15 cellular contexts compared by ENCODE assay signal in genomic region chr11:111528557-111528956, GRCh38. TPM values are rescaled to one million over a fixed set of nuclear protein-coding genes. Genes with fewer than 3 reads are reported as not detected.
A peak's percentile ranks its signal among the peaks of the same experiment; 100 is the strongest.
DNase-seq lines count a peak whose midpoint lies in the region; ATAC-seq and TF ChIP-seq lines count a peak whose summit lies in the region.
"Had no signal": no experiment of that assay in that cellular context is flagged by ENCODE, and none has a peak within 500 bp of the region (broad histone marks: within the 10 kb centered on the region; RNA-seq: fewer than 3 reads in every experiment).

No MANE protein-coding gene starts in this region.

- H3F3A ChIP-seq in smooth muscle cell (ENCODE audit: low read depth), result peaks cover 21% of the 10 kb centered on the region

- no peak overlapping the region for H3K9ac ChIP-seq in smooth muscle cell (ENCODE audit: low read depth)

- TF ChIP-seq CTCF in smooth muscle cell (IDR thresholded peaks at IDR 0.05; ENCODE audit: borderline replicate concordance, insufficient read depth, poor library complexity, severe bottlenecking), result no peak

- no peaks in the 10 kb centered on the region for H3K36me3 ChIP-seq in smooth muscle cell (ENCODE audit: low read depth)
- H3K36me3 ChIP-seq: lower lobe of right lung had no signal

- intact Hi-C loops in activated naive CD4-positive, alpha-beta T cell treated with anti-CD3 and anti-CD28 coated beads for 36 hours (cut with micrococcal nuclease), result loop anchor here (1.0 to 2.0 kb wide), 3 partner anchors 74 to 410 kb away; no protein-coding TSS in a partner anchor
- intact Hi-C loops in sciatic nerve (cut with DNase I), result no loop called here

- CTCF ChIA-PET in activated naive CD4-positive, alpha-beta T cell treated with anti-CD3 and anti-CD28 coated beads for 36 hours (lab: Charles Lee), result interaction anchor here (1.0 kb wide), 1 partner anchor 74 kb away, joined by 4 read pairs; no protein-coding TSS in a partner anchor

- H3K79me2 ChIP-seq in smooth muscle cell (ENCODE audit: low read depth), result no peaks in the 10 kb centered on the region

- no peaks in the 10 kb centered on the region for H4K20me1 ChIP-seq in smooth muscle cell (ENCODE audit: low read depth)

- 60% methylated on average over 1 of the region's 1 CpG for WGBS in smooth muscle cell (ENCODE audit: low lambda C conversion rate)

- H3K27ac Mint-ChIP-seq in activated naive CD4-positive, alpha-beta T cell treated with anti-CD3 and anti-CD28 coated beads for 36 hours, result peak overlapping the region; percentile 84
- peak overlapping the region; percentile 94 for H3K27ac Mint-ChIP-seq in activated naive CD8-positive, alpha-beta T cell treated with anti-CD3 and anti-CD28 coated beads, Interleukin-2, amount 10 ng/mL, durations not matched to agents 7 days and 5 days

- no peak overlapping the region for H3K4me3 ChIP-seq in smooth muscle cell
- H3K4me3 ChIP-seq: lower lobe of right lung had no signal

- peak; percentile 48 for ATAC-seq in activated naive CD8-positive, alpha-beta T cell treated with anti-CD3 and anti-CD28 coated beads, Interleukin-2, amount 10 ng/mL, durations not matched to agents 7 days and 5 days (ENCODE audit: low read depth)
- no peak for ATAC-seq in sciatic nerve
- ATAC-seq in GM21576 (IDR thresholded peaks at IDR 0.05; ENCODE audit: unreplicated experiment), result no peak
- no peak for ATAC-seq in HG03520 (IDR thresholded peaks at IDR 0.05; ENCODE audit: unreplicated experiment)
- ATAC-seq: lower lobe of right lung had no signal

- no peaks in the 10 kb centered on the region for H3K36me3 Mint-ChIP-seq in activated naive CD4-positive, alpha-beta T cell treated with anti-CD3 and anti-CD28 coated beads for 36 hours (ENCODE audit: low read depth)
- H3K36me3 Mint-ChIP-seq in activated naive CD8-positive, alpha-beta T cell treated with anti-CD3 and anti-CD28 coated beads, Interleukin-2, amount 10 ng/mL, durations not matched to agents 7 days and 5 days, result peaks cover 4% of the 10 kb centered on the region
- H3K36me3 Mint-ChIP-seq: CD8-positive, alpha-beta memory T cell had no signal

- no peak overlapping the region for H3K4me3 Mint-ChIP-seq in activated naive CD4-positive, alpha-beta T cell treated with anti-CD3 and anti-CD28 coated beads for 36 hours
- H3K4me3 Mint-ChIP-seq in activated naive CD8-positive, alpha-beta T cell treated with anti-CD3 and anti-CD28 coated beads, Interleukin-2, amount 10 ng/mL, durations not matched to agents 7 days and 5 days, result peak overlapping the region; percentile 58
- H3K4me3 Mint-ChIP-seq: CD8-positive, alpha-beta memory T cell had no signal

- peaks cover 27% of the 10 kb centered on the region for H3K4me1 ChIP-seq in smooth muscle cell (ENCODE audit: low read depth)
- H3K4me1 ChIP-seq: lower lobe of right lung had no signal

- POLR2A ChIA-PET in activated naive CD8-positive, alpha-beta T cell treated with anti-CD3 and anti-CD28 coated beads, Interleukin-2, amount 10 ng/mL, durations not matched to agents 7 days and 5 days (lab: Charles Lee), result interaction anchor here (1.0 kb wide), 1 partner anchor 10 kb away, joined by 5 read pairs; no protein-coding TSS in a partner anchor

- no peak overlapping the region for H3K4me2 ChIP-seq in smooth muscle cell

- DNase-seq in activated naive CD4-positive, alpha-beta T cell treated with anti-CD3 and anti-CD28 coated beads for 36 hours, result peak; percentile 65
- no peak for DNase-seq in activated naive CD4-positive, alpha-beta T cell (lab: John Stamatoyannopoulos, UW)
- DNase-seq in NCI-H226 (peak; percentile 44), smooth muscle cell (lab: John Stamatoyannopoulos, UW; ENCODE audit: unreplicated experiment) (no peak), sciatic nerve (ENCODE audit: low spot score) (no peak)
- no peak for DNase-seq in activated naive CD8-positive, alpha-beta T cell treated with anti-CD3 and anti-CD28 coated beads, Interleukin-2, amount 10 ng/mL, durations not matched to agents 7 days and 5 days
- DNase-seq: cerebellar nuclear complex, lower lobe of right lung, NCI-H1417 treated with DMSO at 0.1 percent for 48 hours, SHP77 treated with DMSO at 0.1 percent for 48 hours had no signal

- H3K4me1 Mint-ChIP-seq in activated naive CD4-positive, alpha-beta T cell treated with anti-CD3 and anti-CD28 coated beads for 36 hours (ENCODE audit: low read depth), result peaks cover 71% of the 10 kb centered on the region
- peaks cover 56% of the 10 kb centered on the region for H3K4me1 Mint-ChIP-seq in activated naive CD8-positive, alpha-beta T cell treated with anti-CD3 and anti-CD28 coated beads, Interleukin-2, amount 10 ng/mL, durations not matched to agents 7 days and 5 days

- H3K9me3 ChIP-seq in smooth muscle cell (replicated peaks; ENCODE audit: low read depth), result no peaks in the 10 kb centered on the region
- H3K9me3 ChIP-seq: lower lobe of right lung had no signal

- H3K27me3 ChIP-seq in smooth muscle cell (ENCODE audit: low read depth), result no peaks in the 10 kb centered on the region

- H3K9me3 Mint-ChIP-seq in activated naive CD4-positive, alpha-beta T cell treated with anti-CD3 and anti-CD28 coated beads for 36 hours, result no peaks in the 10 kb centered on the region
- H3K9me3 Mint-ChIP-seq in activated naive CD8-positive, alpha-beta T cell treated with anti-CD3 and anti-CD28 coated beads, Interleukin-2, amount 10 ng/mL, durations not matched to agents 7 days and 5 days, result no peaks in the 10 kb centered on the region
- H3K9me3 Mint-ChIP-seq: CD8-positive, alpha-beta memory T cell had no signal

- peaks cover 3% of the 10 kb centered on the region for H3K27me3 Mint-ChIP-seq in activated naive CD4-positive, alpha-beta T cell treated with anti-CD3 and anti-CD28 coated beads for 36 hours (ENCODE audit: low read depth)
- no peaks in the 10 kb centered on the region for H3K27me3 Mint-ChIP-seq in activated naive CD8-positive, alpha-beta T cell treated with anti-CD3 and anti-CD28 coated beads, Interleukin-2, amount 10 ng/mL, durations not matched to agents 7 days and 5 days

- peak overlapping the region; percentile 95 for H3K27ac ChIP-seq in smooth muscle cell (ENCODE audit: low read depth)
- H3K27ac ChIP-seq: lower lobe of right lung had no signal

- no peak overlapping the region for H2AFZ ChIP-seq in smooth muscle cell (ENCODE audit: low read depth)

RNA-seq across cellular contexts. Expression of gene LAYN, which starts 12.0 kb away (rescaled TPM):
- total RNA-seq in activated naive CD4-positive, alpha-beta T cell treated with anti-CD3 and anti-CD28 coated beads for 36 hours, result 1 to 10 TPM; 3.5 to 4.1 TPM
- 10 to 100 TPM; 24.0 to 27.0 TPM for total RNA-seq in activated naive CD8-positive, alpha-beta T cell treated with anti-CD3 and anti-CD28 coated beads, Interleukin-2, amount 10 ng/mL, durations not matched to agents 7 days and 5 days
- 61.0 and 67.4 TPM in 2 replicates for total RNA-seq in smooth muscle cell
- polyA plus RNA-seq in smooth muscle cell, result 52.6 and 64.5 TPM in 2 replicates
- 11.0 TPM for total RNA-seq in sciatic nerve

RNA-seq across cellular contexts. Expression of gene HOATZ, which starts 14.0 kb away (rescaled TPM):
- total RNA-seq in activated naive CD4-positive, alpha-beta T cell treated with anti-CD3 and anti-CD28 coated beads for 36 hours, result not detected
- total RNA-seq in activated naive CD8-positive, alpha-beta T cell treated with anti-CD3 and anti-CD28 coated beads, Interleukin-2, amount 10 ng/mL, durations not matched to agents 7 days and 5 days, result not detected
- total RNA-seq in smooth muscle cell (0.85 TPM in 1 of 2 replicates, not detected in the other), sciatic nerve (not detected)
- 1.2 and 1.5 TPM in 2 replicates for polyA plus RNA-seq in smooth muscle cell
- total RNA-seq: activated CD8-positive, alpha-beta memory T cell treated with anti-CD3 and anti-CD28 coated beads for 36 hours; CD8-positive, alpha-beta memory T cell; glomerular endothelial cell had no signal
- polyA plus RNA-seq: CD8-positive, alpha-beta memory T cell had no signal

RNA-seq across cellular contexts. Expression of gene BTG4, which starts 16.4 kb away (rescaled TPM):
- total RNA-seq in activated naive CD4-positive, alpha-beta T cell treated with anti-CD3 and anti-CD28 coated beads for 36 hours, result not detected
- under 1 TPM in 1 of 2 experiments, not detected in 1; 0.31 TPM for total RNA-seq in activated naive CD8-positive, alpha-beta T cell treated with anti-CD3 and anti-CD28 coated beads, Interleukin-2, amount 10 ng/mL, durations not matched to agents 7 days and 5 days
- total RNA-seq in smooth muscle cell, result not detected in 2 replicates
- polyA plus RNA-seq in smooth muscle cell, result 0.21 and 0.47 TPM in 2 replicates
- total RNA-seq in sciatic nerve, result not detected
- total RNA-seq: activated CD8-positive, alpha-beta memory T cell treated with anti-CD3 and anti-CD28 coated beads for 36 hours; CD8-positive, alpha-beta memory T cell; glomerular endothelial cell had no signal
- polyA plus RNA-seq: CD8-positive, alpha-beta memory T cell had no signal

Comparison
In these comparisons a context has a peak if more than half of its experiments do, and no peak if none do; other contexts are left out.
1. DNase-seq: peak in activated naive CD4-positive, alpha-beta T cell treated with anti-CD3 and anti-CD28 coated beads for 36 hours (single experiment) and NCI-H226 (single experiment); none in activated naive CD4-positive, alpha-beta T cell (0 of 4), activated naive CD8-positive, alpha-beta T cell treated with anti-CD3 and anti-CD28 coated beads, Interleukin-2, amount 10 ng/mL, durations not matched to agents 7 days and 5 days (single experiment), smooth muscle cell (single experiment) and sciatic nerve (single experiment).